16 cellular contexts compared by ENCODE assay signal in genomic region chr14:89292579-89293348, GRCh38.
A peak's percentile ranks its signal among the peaks of the same experiment; 100 is the strongest.
DNase-seq lines count a peak whose midpoint lies in the region; ATAC-seq, FAIRE-seq and TF ChIP-seq lines count a peak whose summit lies in the region.
"Had no signal": no experiment of that assay in that cellular context is flagged by ENCODE, and none has a peak within 500 bp of the region (broad histone marks: within the 10 kb centered on the region; RNA-seq: fewer than 3 reads in every experiment).

No MANE protein-coding gene starts in this region.

- no peaks in the 10 kb centered on the region for H3K79me1 ChIP-seq in neuronal stem cell (ENCODE audit: low read depth, low read length)

- no peak overlapping the region for H3K18ac ChIP-seq in neuronal stem cell (ENCODE audit: low read length)

- no peak overlapping the region for H3K14ac ChIP-seq in neuronal stem cell (ENCODE audit: low read length)

- H3K23ac ChIP-seq in neuronal stem cell (ENCODE audit: low read depth, low read length, poor library complexity), result peak overlapping the region; percentile 10

- H4K91ac ChIP-seq in neuronal stem cell (ENCODE audit: low read depth, low read length, poor library complexity), result no peak overlapping the region

- H3K4me1 Mint-ChIP-seq in T-helper 2 cell treated with Interferon-gamma antibody and Interleukin-4, amounts not matched to agents 5 μg/mL and 100 μg/mL, for 36 hours (ENCODE audit: low read depth), result peaks cover 19% of the 10 kb centered on the region
- H3K4me1 Mint-ChIP-seq in type B pancreatic cell (ENCODE audit: unreplicated experiment), result peaks cover 20% of the 10 kb centered on the region

- H3K9me3 Mint-ChIP-seq in T-helper 2 cell treated with Interferon-gamma antibody and Interleukin-4, amounts not matched to agents 5 μg/mL and 100 μg/mL, for 36 hours, result no peaks in the 10 kb centered on the region
- no peaks in the 10 kb centered on the region for H3K9me3 Mint-ChIP-seq in type B pancreatic cell

- intact Hi-C loops in left ventricle myocardium superior (cut with micrococcal nuclease), result no loop called here
- intact Hi-C loops in kidney (cut with DNase I), result no loop called here

- H3K36me3 Mint-ChIP-seq in T-helper 2 cell treated with Interferon-gamma antibody and Interleukin-4, amounts not matched to agents 5 μg/mL and 100 μg/mL, for 36 hours (ENCODE audit: low read depth), result peaks cover 8% of the 10 kb centered on the region
- H3K36me3 Mint-ChIP-seq in type B pancreatic cell, result peaks cover 23% of the 10 kb centered on the region

- H3K27me3 Mint-ChIP-seq in T-helper 2 cell treated with Interferon-gamma antibody and Interleukin-4, amounts not matched to agents 5 μg/mL and 100 μg/mL, for 36 hours (ENCODE audit: low read depth), result no peaks in the 10 kb centered on the region
- H3K27me3 Mint-ChIP-seq in type B pancreatic cell, result no peaks in the 10 kb centered on the region

- no peak overlapping the region for H2AK5ac ChIP-seq in neuronal stem cell (ENCODE audit: low read depth, low read length)

- peak overlapping the region; percentile 5 for H3K27ac Mint-ChIP-seq in T-helper 2 cell treated with Interferon-gamma antibody and Interleukin-4, amounts not matched to agents 5 μg/mL and 100 μg/mL, for 36 hours
- no peak overlapping the region for H3K27ac Mint-ChIP-seq in type B pancreatic cell

- H3K4me1 ChIP-seq in OCI-LY1 (ENCODE audit: insufficient read depth, low read length, severe bottlenecking) (peaks cover 47% of the 10 kb centered on the region), neuronal stem cell (ENCODE audit: control insufficient read depth in 2 of 2, insufficient read depth in 1 of 2, low read depth in 1 of 2, low read length in 2 of 2) (peaks cover 10 to 19% of the 10 kb centered on the region in 2 donors), kidney (ENCODE audit: control insufficient read depth in 1 of 2, insufficient read depth in 1 of 2, low read depth in 1 of 2, low read length in 2 of 2) (peaks cover 0 to 3% of the 10 kb centered on the region in 2 donors)

- H3F3A ChIP-seq in OCI-LY1 (ENCODE audit: insufficient read depth, low read length), result no peaks in the 10 kb centered on the region

- H4K20me1 ChIP-seq in OCI-LY1 (ENCODE audit: insufficient read depth, low read length), result no peaks in the 10 kb centered on the region

- no peaks in the 10 kb centered on the region for H3K9me2 ChIP-seq in OCI-LY1 (ENCODE audit: low read depth, low read length)

- no CpG with 5 or more reads among the region's 14 CpGs for WGBS in neuronal stem cell (ENCODE audit: extremely low coverage in 2 of 2, insufficient read length in 2 of 2, insufficient replicate concordance in 1 of 2), 2 donors

- no peak overlapping the region for H2BK12ac ChIP-seq in neuronal stem cell (ENCODE audit: low read length)

- FAIRE-seq in kidney (lab: Jason Lieb, UNC), result no peak
- FAIRE-seq: endothelial cell of umbilical vein had no signal

- no peak overlapping the region for H2BK120ac ChIP-seq in neuronal stem cell (ENCODE audit: low read depth, low read length)

- no peak overlapping the region for H2BK15ac ChIP-seq in neuronal stem cell (ENCODE audit: low read length)

- H3K27ac ChIP-seq in OCI-LY1 (ENCODE audit: low read depth, low read length, poor library complexity, severe bottlenecking) (peak overlapping the region; percentile 33), neuronal stem cell (replicated peaks; ENCODE audit: low read length) (no peak overlapping the region), kidney (ENCODE audit: low read depth in 2 of 2, low read length in 2 of 2) (no peak overlapping the region)

- H2AFZ ChIP-seq in OCI-LY1 (ENCODE audit: low read length), result no peak overlapping the region
- no peak overlapping the region for H2AFZ ChIP-seq in neuronal stem cell (ENCODE audit: low read length)

- no peak overlapping the region for H2BK5ac ChIP-seq in neuronal stem cell (ENCODE audit: low read length)

- no peak for DNase-seq in T-helper 2 cell treated with Interferon-gamma antibody and Interleukin-4, amounts not matched to agents 5 μg/mL and 100 μg/mL, for 36 hours (ENCODE audit: low spot score)
- DNase-seq in T-helper 2 cell (no peak), left ventricle myocardium superior (no peak), neuronal stem cell (ENCODE audit: low spot score) (no peak), type B pancreatic cell (ENCODE audit: extremely low spot score, unreplicated experiment) (no peak), kidney (no peak)
- no peak for DNase-seq in activated effector memory CD4-positive, alpha-beta T cell treated with Interleukin-2 at 50 U/mL for 16 hours
- DNase-seq: 8988T, activated gamma-delta T cell treated with Interleukin-2 at 50 U/mL for 16 hours, COR-L47, KBM-7, kidney glomerular epithelial cell, NCI-H1417, NCI-H446 had no signal

- H3K27me3 ChIP-seq in OCI-LY1 (ENCODE audit: insufficient read depth, low read length), result no peaks in the 10 kb centered on the region
- H3K27me3 ChIP-seq in neuronal stem cell (ENCODE audit: control insufficient read depth in 3 of 3, insufficient read depth in 3 of 3, low read depth in 1 of 3, low read length in 3 of 3), result no peaks in the 10 kb centered on the region

- H3K9ac ChIP-seq in OCI-LY1 (ENCODE audit: low read length) (no peak overlapping the region; the same call in 1 of the 2 replicates), neuronal stem cell (ENCODE audit: low read depth, low read length, poor library complexity) (no peak overlapping the region), kidney (ENCODE audit: low read length in 2 of 2) (no peak overlapping the region)

- H3K4me3 Mint-ChIP-seq in T-helper 2 cell treated with Interferon-gamma antibody and Interleukin-4, amounts not matched to agents 5 μg/mL and 100 μg/mL, for 36 hours, result no peak overlapping the region
- no peak overlapping the region for H3K4me3 Mint-ChIP-seq in type B pancreatic cell

- peak; percentile 58 for ATAC-seq in left ventricle myocardium superior

- H3K79me2 ChIP-seq in OCI-LY1 (ENCODE audit: insufficient read depth, low read length), result no peaks in the 10 kb centered on the region

- H3K9me3 ChIP-seq in OCI-LY1 (ENCODE audit: low read length), result no peaks in the 10 kb centered on the region
- H3K9me3 ChIP-seq in neuronal stem cell (replicated peaks in 1 of 2; ENCODE audit: control insufficient read depth in 2 of 2, insufficient read depth in 1 of 2, low read depth in 1 of 2, low read length in 2 of 2), result no peaks in the 10 kb centered on the region
- H3K9me3 ChIP-seq in kidney (ENCODE audit: control insufficient read depth in 1 of 2, low read length in 2 of 2), result no peaks in the 10 kb centered on the region

- H3K4me3 ChIP-seq in OCI-LY1 (ENCODE audit: low read depth, low read length, poor library complexity, severe bottlenecking) (no peak overlapping the region), neuronal stem cell (ENCODE audit: low read length in 2 of 2) (no peak overlapping the region), kidney (ENCODE audit: low read length in 2 of 2) (no peak overlapping the region)

- H3K4me2 ChIP-seq in OCI-LY1 (ENCODE audit: low read length) (peak overlapping the region; percentile 14; the same call in 1 of the 2 replicates), neuronal stem cell (ENCODE audit: insufficient read depth, low read length, poor library complexity, severe bottlenecking) (no peak overlapping the region)

- TF ChIP-seq CTCF in OCI-LY1 (IDR thresholded peaks at IDR 0.05; ENCODE audit: low read length) (no peak), type B pancreatic cell (conservative IDR thresholded peaks at IDR 0.05) (no peak), kidney (IDR thresholded peaks at IDR 0.05; ENCODE audit: borderline replicate concordance, extremely low read depth, insufficient read depth) (no peak)

- H3K36me3 ChIP-seq in OCI-LY1 (ENCODE audit: insufficient read depth, low read length) (peaks cover 5% of the 10 kb centered on the region; the same call in 1 of the 2 replicates), neuronal stem cell (replicated peaks in 1 of 2; ENCODE audit: control insufficient read depth in 2 of 2, insufficient read depth in 2 of 2, low read length in 2 of 2) (peaks cover 0 to 4% of the 10 kb centered on the region in 2 donors), kidney (ENCODE audit: control insufficient read depth in 1 of 2, insufficient read depth in 2 of 2, low read length in 2 of 2) (no peaks in the 10 kb centered on the region)

- H4K8ac ChIP-seq in neuronal stem cell (ENCODE audit: low read depth, low read length), result no peak overlapping the region

- H3K4ac ChIP-seq in neuronal stem cell (ENCODE audit: low read length), result no peak overlapping the region
